ENCODE assay signal across 8 cellular contexts in the genomic region with DNA sequence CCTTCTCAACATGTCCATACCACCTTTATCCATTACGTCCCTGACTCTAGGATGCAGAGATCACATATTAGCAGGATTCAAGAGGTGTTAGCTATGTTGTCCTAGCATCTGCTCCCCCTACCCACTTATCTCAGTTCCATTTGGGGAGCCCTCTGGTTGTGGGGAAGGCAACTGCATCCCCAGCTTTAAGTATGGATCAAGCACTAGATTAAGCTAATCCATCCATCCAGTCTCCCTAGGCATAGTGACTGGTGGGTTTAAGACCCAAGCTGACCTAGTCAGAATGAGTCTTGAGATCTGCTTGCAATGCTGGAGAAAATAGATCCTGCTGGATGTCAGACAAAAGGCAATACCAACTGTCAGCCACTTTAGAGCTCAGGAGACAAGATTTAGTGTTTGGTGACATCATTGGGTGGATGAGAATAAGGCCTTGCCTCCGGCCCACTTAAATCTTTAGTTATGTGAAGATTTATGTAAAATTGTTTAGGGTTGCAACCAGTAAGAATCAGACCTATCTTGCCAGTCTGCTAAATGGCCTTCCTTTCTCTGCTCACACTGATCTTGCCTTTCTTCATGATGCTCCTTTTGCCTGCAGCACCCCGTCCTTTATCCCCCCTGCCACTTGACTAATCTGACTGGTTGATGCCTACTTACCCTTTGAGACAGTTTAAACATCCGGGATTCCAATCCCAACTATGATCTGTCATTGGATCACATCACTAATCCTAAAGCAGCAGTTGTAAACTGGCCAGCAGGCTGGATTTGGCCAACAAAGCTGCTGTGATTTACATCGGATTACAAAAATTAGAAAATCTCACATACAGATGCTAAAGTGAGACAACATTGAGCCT. TPM values are rescaled to one million over a fixed set of nuclear protein-coding genes. Genes with fewer than 3 reads are reported as not detected.
A peak's percentile ranks its signal among the peaks of the same experiment; 100 is the strongest.
DNase-seq lines count a peak whose midpoint lies in the region; ATAC-seq, FAIRE-seq and TF ChIP-seq lines count a peak whose summit lies in the region.

No MANE protein-coding gene starts in this region.

- in situ Hi-C loops in ACHN (cut with HindIII; ENCODE audit: low pct_ligation_motif_present, low pct_unique_long_range_greater_than_20kb, low sequenced_read_pairs): no loop called here

- H3K36me3 Mint-ChIP-seq in glutamatergic neuron (ENCODE audit: unreplicated experiment): no peaks in the 10 kb centered on the region

- peaks cover 10% of the 10 kb centered on the region for H3K9me3 Mint-ChIP-seq in glutamatergic neuron (ENCODE audit: unreplicated experiment)

- peak overlapping the region; percentile 52 for H3K27ac Mint-ChIP-seq in glutamatergic neuron (ENCODE audit: unreplicated experiment)

- no peak for FAIRE-seq in GM12891 (lab: Jason Lieb, UNC)

- TF ChIP-seq CTCF in glutamatergic neuron (IDR thresholded peaks at IDR 0.05; ENCODE audit: partially characterized antibody, unreplicated experiment): no peak

- peaks cover 13% of the 10 kb centered on the region for H3K4me1 Mint-ChIP-seq in glutamatergic neuron (ENCODE audit: low read depth, unreplicated experiment)

- no peak for ATAC-seq in GM19463 (IDR thresholded peaks at IDR 0.05; ENCODE audit: unreplicated experiment)

- peaks cover 8% of the 10 kb centered on the region for H3K27me3 Mint-ChIP-seq in glutamatergic neuron (ENCODE audit: unreplicated experiment)

- peak overlapping the region; percentile 93 for H3K4me3 Mint-ChIP-seq in glutamatergic neuron (ENCODE audit: unreplicated experiment)

- DNase-seq in ACHN (peak; percentile 19), GM12891 (ENCODE audit: insufficient read length, low spot score) (no peak), SW480 (ENCODE audit: low spot score) (peak; percentile 13), glutamatergic neuron (no peak), HK-2 (ENCODE audit: unreplicated experiment) (no peak), GOT3 (lab: John Stamatoyannopoulos, UW) (no peak), HuH-7 (ENCODE audit: low spot score) (no peak)

- TF ChIP-seq POLR2A in GM12891 (IDR thresholded peaks at IDR 0.05; ENCODE audit: low read depth, low read length): 0 out of 2 replicates have a peak, but pooled peaks have one; percentile 1

TF ChIP-seq in GM12891, 5 proteins besides CTCF, POLR2A, EP300 and RAD21:
- TF ChIP-seq SPI1 (IDR thresholded peaks at IDR 0.05; ENCODE audit: low read depth, low read length) (no peak), POU2F2 (IDR thresholded peaks at IDR 0.05; ENCODE audit: low read depth, low read length) (no peak), TAF1 (IDR thresholded peaks at IDR 0.05; ENCODE audit: low read depth, low read length) (no peak), POLR2AphosphoS5 (IDR thresholded peaks at IDR 0.05; ENCODE audit: low read depth, low read length) (no peak), PAX5 (IDR thresholded peaks at IDR 0.05; ENCODE audit: insufficient read depth, low read length, severe bottlenecking) (no peak)

RNA-seq across cellular contexts. Expression of gene ISY1, which starts 2.1 kb away (rescaled TPM):
- 26.1 TPM for polyA plus RNA-seq in GM12891 (2012; ENCODE audit: low read depth, missing spikeins)
- total RNA-seq in glutamatergic neuron (ENCODE audit: unreplicated experiment): 18.2 TPM

RNA-seq across cellular contexts. Expression of gene CNBP, which starts 20.7 kb away (rescaled TPM):
- 268 TPM for polyA plus RNA-seq in GM12891 (2012; ENCODE audit: low read depth, missing spikeins)
- total RNA-seq in glutamatergic neuron (ENCODE audit: unreplicated experiment): 177 TPM

RNA-seq across cellular contexts. Expression of gene RAB43, which starts 41.4 kb away (rescaled TPM):
- 4.1 TPM for polyA plus RNA-seq in GM12891 (2012; ENCODE audit: low read depth, missing spikeins)
- 2.3 TPM for total RNA-seq in glutamatergic neuron (ENCODE audit: unreplicated experiment)

Comparison
In these comparisons a context has a peak if more than half of its experiments do, and no peak if none do; other contexts are left out.
1. DNase-seq: peak in ACHN (single experiment) and SW480 (single experiment); none in GM12891 (single experiment), glutamatergic neuron (single experiment), HK-2 (single experiment), GOT3 (single experiment) and HuH-7 (single experiment).